Comparison of ENCODE assay signal across 8 cellular contexts in the genomic region with DNA sequence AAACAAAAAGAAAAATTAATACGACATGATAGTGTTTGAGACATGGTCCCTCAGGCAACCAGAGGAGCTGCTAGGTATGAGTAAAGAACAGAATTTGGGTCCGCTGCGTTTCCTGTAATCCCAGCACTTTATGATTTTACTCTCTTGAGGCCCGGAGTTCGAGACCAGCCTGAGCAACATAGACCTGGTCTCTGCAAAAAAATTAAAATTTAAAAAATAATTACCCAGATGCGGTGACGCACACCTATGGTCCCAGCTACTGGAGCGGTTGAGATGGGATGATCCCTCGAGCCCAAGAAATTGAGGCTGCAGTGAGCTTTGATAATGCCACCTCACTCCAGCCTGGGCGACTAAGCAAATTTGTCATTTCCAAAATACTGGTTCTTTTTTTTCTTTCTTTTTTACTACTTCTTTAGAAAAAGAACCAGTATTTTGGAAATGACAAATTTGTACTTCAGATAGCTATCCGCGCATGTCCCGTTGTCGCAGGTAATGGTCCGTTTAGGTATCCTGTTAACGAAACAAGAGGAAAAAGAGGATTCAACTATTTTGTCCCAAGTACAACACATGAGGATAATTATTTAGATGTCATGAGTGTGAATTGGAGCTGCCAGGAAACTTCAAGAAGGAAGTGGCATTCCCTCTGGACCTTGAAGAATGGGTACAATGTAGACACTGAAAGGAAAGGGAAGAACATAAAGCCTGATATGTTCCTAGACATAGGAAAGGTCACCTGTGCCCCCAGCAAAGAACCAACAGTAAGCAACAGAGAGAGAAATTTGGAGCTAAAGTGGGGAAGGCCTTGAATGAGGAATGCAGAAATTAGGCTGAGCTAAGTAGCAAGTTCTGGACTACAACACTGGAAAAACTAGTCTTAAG. TPM values are rescaled to one million over a fixed set of nuclear protein-coding genes. Genes with fewer than 3 reads are reported as not detected.
DNase-seq lines count a peak whose midpoint lies in the region; ATAC-seq and TF ChIP-seq lines count a peak whose summit lies in the region.

No MANE protein-coding gene starts in this region.

- peaks cover 0 to 4% (median 0%) of the 10 kb centered on the region in 11 donors for H3K9me3 ChIP-seq in heart right ventricle
- H3K9me3 ChIP-seq in iPS-15b (ENCODE audit: control insufficient read depth, insufficient read depth, low read length): no peaks in the 10 kb centered on the region

- H3K36me3 ChIP-seq in heart right ventricle (peaks cover 0 to 15% (median 0%) of the 10 kb centered on the region in 9 donors), iPS-15b (ENCODE audit: control insufficient read depth, insufficient read depth, low read length) (peaks cover 2% of the 10 kb centered on the region)

- no peaks in the 10 kb centered on the region for H3K9me3 Mint-ChIP-seq in activated T-cell treated with anti-CD3 and anti-CD28 coated beads, Interleukin-2, amount 50 U/mL, for 72 hours

- peak overlapping the region; percentile 6 for H3K9ac ChIP-seq in iPS-15b (ENCODE audit: low read depth, low read length)

- peak overlapping the region; percentile 93 to 100 (median 99) for H3K27ac ChIP-seq in heart right ventricle

- peaks cover 6% of the 10 kb centered on the region in 2 donors for H3K36me3 Mint-ChIP-seq in activated T-cell treated with anti-CD3 and anti-CD28 coated beads, Interleukin-2, amount 50 U/mL, for 72 hours (ENCODE audit: insufficient read depth in 2 of 2)

- DNase-seq in heart right ventricle: no peak
- DNase-seq in left ventricle myocardium superior: no peak
- DNase-seq in activated T-cell treated with anti-CD3 and anti-CD28 coated beads, Interleukin-2, amount 50 U/mL, for 72 hours: no peak
- peak; percentile 4 for DNase-seq in stimulated activated CD8-positive, alpha-beta memory T cell treated with anti-CD3 and anti-CD28 coated beads, Interleukin-4, amount 100 ng/mL, for 24 hours (ENCODE audit: low read depth)

- peak overlapping the region; percentile 88 to 89 for H3K4me3 Mint-ChIP-seq in activated T-cell treated with anti-CD3 and anti-CD28 coated beads, Interleukin-2, amount 50 U/mL, for 72 hours

- H3K27me3 ChIP-seq in heart right ventricle (no peaks in the 10 kb centered on the region), iPS-15b (ENCODE audit: control insufficient read depth, insufficient read depth, low read length) (no peaks in the 10 kb centered on the region)

- peak overlapping the region; percentile 98 for H3K27ac Mint-ChIP-seq in activated T-cell treated with anti-CD3 and anti-CD28 coated beads, Interleukin-2, amount 50 U/mL, for 72 hours

- WGBS in heart right ventricle, 2 donors: 70 to 71% methylated on average over 16 of the region's 16 CpGs

- peaks cover 40% of the 10 kb centered on the region for H3K4me1 Mint-ChIP-seq in activated T-cell treated with anti-CD3 and anti-CD28 coated beads, Interleukin-2, amount 50 U/mL, for 72 hours (ENCODE audit: low read depth)

- H3K4me3 ChIP-seq in heart right ventricle: peak overlapping the region; percentile 36 to 99 (median 90)
- H3K4me3 ChIP-seq in iPS-15b (ENCODE audit: low read depth, low read length): peak overlapping the region; percentile 82

- H3K27me3 Mint-ChIP-seq in activated T-cell treated with anti-CD3 and anti-CD28 coated beads, Interleukin-2, amount 50 U/mL, for 72 hours (ENCODE audit: low read depth): no peaks in the 10 kb centered on the region

- TF ChIP-seq CTCF in heart right ventricle (IDR thresholded peaks at IDR 0.05): no peak

- H3K4me1 ChIP-seq in heart right ventricle (peaks cover 4 to 34% (median 29%) of the 10 kb centered on the region in 9 donors), iPS-15b (ENCODE audit: control insufficient read depth, insufficient read depth, low read length) (peaks cover 4% of the 10 kb centered on the region)

- intact Hi-C loops in heart right ventricle (cut with DNase I): loop anchor here in 4 of 10 donors (5.0 to 10.0 kb wide), 4 partner anchors 86 to 184 kb away; partner anchors contain the start of genes AP4S1 (in 1 of the 4) and STRN3 (in 1 of the 4)
- intact Hi-C loops in left ventricle myocardium superior (cut with micrococcal nuclease): no loop called here

- ATAC-seq in heart right ventricle (no peak), left ventricle myocardium superior (no peak), HG03457 (IDR thresholded peaks at IDR 0.05; ENCODE audit: unreplicated experiment) (no peak), HG02588 (IDR thresholded peaks at IDR 0.05; ENCODE audit: unreplicated experiment) (no peak), GM21786 (IDR thresholded peaks at IDR 0.05; ENCODE audit: unreplicated experiment) (no peak)
- no peak for ATAC-seq in activated T-cell treated with anti-CD3 and anti-CD28 coated beads, Interleukin-2, amount 50 U/mL, for 72 hours (replicated peaks in 1 of 2)

RNA-seq across cellular contexts. Expression of gene HECTD1, which starts 1.2 kb away (rescaled TPM):
- total RNA-seq in heart right ventricle (100 to 1,000 TPM; 126 to 189 (median 159) TPM), left ventricle myocardium superior (159 TPM)
- 10 to 100 TPM; 49.5 to 72.7 TPM for polyA plus RNA-seq in heart right ventricle
- 100 to 1,000 TPM; 115 to 124 TPM for total RNA-seq in activated T-cell treated with anti-CD3 and anti-CD28 coated beads, Interleukin-2, amount 50 U/mL, for 72 hours
